ENCODE assay signal across 11 cellular contexts in the genomic region with DNA sequence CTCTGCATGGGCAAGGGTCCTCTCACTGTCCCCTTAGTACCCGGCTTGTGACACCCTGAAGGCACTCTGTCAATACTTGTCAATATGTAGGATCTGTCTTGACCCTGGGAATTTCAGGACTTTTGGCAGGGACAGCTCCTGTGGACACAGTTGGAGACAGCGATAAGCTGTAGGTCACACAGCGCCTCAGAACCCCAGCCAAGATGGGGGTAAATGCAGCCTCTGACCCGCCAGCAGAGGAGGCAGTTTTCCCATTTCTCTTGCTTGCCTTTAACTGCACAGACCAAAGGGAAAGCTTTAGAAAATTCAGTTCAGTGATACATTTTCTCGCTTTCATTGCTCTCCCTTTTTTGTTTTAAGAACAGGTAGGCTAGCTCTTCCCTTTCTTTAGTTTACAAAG. TPM values are rescaled to one million over a fixed set of nuclear protein-coding genes. Genes with fewer than 3 reads are reported as not detected.
DNase-seq lines count a peak whose midpoint lies in the region; ATAC-seq and TF ChIP-seq lines count a peak whose summit lies in the region.
"Had no signal": no experiment of that assay in that cellular context is flagged by ENCODE, and none has a peak within 500 bp of the region (broad histone marks: within the 10 kb centered on the region; RNA-seq: fewer than 3 reads in every experiment).

No MANE protein-coding gene starts in this region.

- no peaks in the 10 kb centered on the region for H3K4me1 Mint-ChIP-seq in natural killer cell
- H3K4me1 Mint-ChIP-seq: activated naive CD4-positive, alpha-beta T cell treated with anti-CD3 and anti-CD28 coated beads, Interleukin-2, amount 10 ng/mL, durations not matched to agents 7 days and 5 days; nephron had no signal

- H3K9me3 ChIP-seq in tibial nerve, result no peaks in the 10 kb centered on the region
- no peaks in the 10 kb centered on the region for H3K9me3 ChIP-seq in sigmoid colon

- TF ChIP-seq CTCF in GM12865 (IDR thresholded peaks at IDR 0.05; ENCODE audit: insufficient read depth, low read depth, low read length, missing control alignments), result peak; percentile 46
- TF ChIP-seq CTCF in tibial nerve (IDR thresholded peaks at IDR 0.05), result no peak
- no peak for TF ChIP-seq CTCF in sigmoid colon (IDR thresholded peaks at IDR 0.05)
- no peak for TF ChIP-seq CTCF in natural killer cell (IDR thresholded peaks at IDR 0.05)

- no peak overlapping the region for H3K4me3 ChIP-seq in GM12865 (ENCODE audit: low read depth, low read length)
- no peak overlapping the region for H3K4me3 ChIP-seq in tibial nerve
- H3K4me3 ChIP-seq in sigmoid colon, result no peak overlapping the region

- H3K9me3 Mint-ChIP-seq in natural killer cell, result no peaks in the 10 kb centered on the region
- H3K9me3 Mint-ChIP-seq: activated naive CD4-positive, alpha-beta T cell treated with anti-CD3 and anti-CD28 coated beads, Interleukin-2, amount 10 ng/mL, durations not matched to agents 7 days and 5 days; CD4-positive, alpha-beta T cell; nephron had no signal

- DNase-seq in A172 (ENCODE audit: low spot score), result peak; percentile 19
- peak; percentile 37 for DNase-seq in GM12865 (ENCODE audit: low read depth)
- peak; percentile 27 for DNase-seq in NCI-H460 (ENCODE audit: extremely low read depth, low read depth)
- peak; percentile 3 for DNase-seq in fibroblast of peridontal ligament (ENCODE audit: extremely low read depth)
- DNase-seq in tibial nerve (ENCODE audit: low spot score in 2 of 2), result no peak
- DNase-seq in sigmoid colon, result no peak
- DNase-seq in natural killer cell, result no peak
- DNase-seq in activated CD4-positive, alpha-beta T cell treated with anti-CD3 and anti-CD28 coated beads, Interleukin-2, amount 50 U/mL, for 4 hours, result no peak
- DNase-seq: activated naive CD4-positive, alpha-beta T cell treated with anti-CD3 and anti-CD28 coated beads, Interleukin-2, amount 10 ng/mL, durations not matched to agents 7 days and 5 days; CD4-positive, alpha-beta T cell had no signal

- no peak overlapping the region for H3K27ac ChIP-seq in tibial nerve
- no peak overlapping the region for H3K27ac ChIP-seq in sigmoid colon

- no peak overlapping the region for H3K4me3 Mint-ChIP-seq in natural killer cell
- H3K4me3 Mint-ChIP-seq: activated naive CD4-positive, alpha-beta T cell treated with anti-CD3 and anti-CD28 coated beads, Interleukin-2, amount 10 ng/mL, durations not matched to agents 7 days and 5 days; CD4-positive, alpha-beta T cell; nephron had no signal

- TF ChIP-seq POLR2A in tibial nerve (IDR thresholded peaks at IDR 0.05) (no peak), sigmoid colon (IDR thresholded peaks at IDR 0.05) (no peak)

- TF ChIP-seq EP300 in tibial nerve (IDR thresholded peaks at IDR 0.05), result no peak
- no peak for TF ChIP-seq EP300 in sigmoid colon (IDR thresholded peaks at IDR 0.05)

- H3K36me3 ChIP-seq in tibial nerve, result no peaks in the 10 kb centered on the region
- H3K36me3 ChIP-seq in sigmoid colon, result no peaks in the 10 kb centered on the region

- no peaks in the 10 kb centered on the region for H3K27me3 ChIP-seq in tibial nerve
- no peaks in the 10 kb centered on the region for H3K27me3 ChIP-seq in sigmoid colon

- no peaks in the 10 kb centered on the region for H3K36me3 Mint-ChIP-seq in natural killer cell
- H3K36me3 Mint-ChIP-seq: activated naive CD4-positive, alpha-beta T cell treated with anti-CD3 and anti-CD28 coated beads, Interleukin-2, amount 10 ng/mL, durations not matched to agents 7 days and 5 days had no signal

- peaks cover 0 to 8% of the 10 kb centered on the region in 2 donors for H3K27me3 Mint-ChIP-seq in natural killer cell (ENCODE audit: low read depth in 2 of 2)

- intact Hi-C loops in sigmoid colon (cut with DNase I), result no loop called here
- intact Hi-C loops in natural killer cell (cut with micrococcal nuclease), result no loop called here

- no peak overlapping the region for H3K27ac Mint-ChIP-seq in natural killer cell
- H3K27ac Mint-ChIP-seq: activated naive CD4-positive, alpha-beta T cell treated with anti-CD3 and anti-CD28 coated beads, Interleukin-2, amount 10 ng/mL, durations not matched to agents 7 days and 5 days; CD4-positive, alpha-beta T cell; nephron had no signal

- WGBS in tibial nerve, 2 donors, result 66 to 73% methylated on average over 5 of the region's 5 CpGs
- WGBS in sigmoid colon, 2 donors, result 57 to 71% methylated on average over 5 of the region's 5 CpGs

- peaks cover 0 to 6% (median 0%) of the 10 kb centered on the region in 4 donors for H3K4me1 ChIP-seq in tibial nerve
- peaks cover 0 to 19% (median 8%) of the 10 kb centered on the region in 4 donors for H3K4me1 ChIP-seq in sigmoid colon

- ATAC-seq in natural killer cell, result no peak

RNA-seq across cellular contexts. Expression of a gene that starts 54.8 kb away (rescaled TPM):
- total RNA-seq in A172 (2014; rRNA removed; shearing (Covaris generic)), result 0.76 and 0.86 TPM in 2 replicates
- total RNA-seq in NCI-H460 (2014; rRNA removed; shearing (Covaris generic)), result 4.3 TPM in 2 replicates
- polyA plus RNA-seq in NCI-H460 (2014; cell fraction: nucleus; rRNA removed), result 2.8 and 3.1 TPM in 2 replicates
- total RNA-seq in tibial nerve (10 to 100 TPM; 39.6 to 52.0 (median 40.4) TPM), sigmoid colon (10 to 100 TPM in 2 of 4 donors, 1 to 10 TPM in 2; 6.3 to 25.5 (median 13.9) TPM), natural killer cell (under 1 TPM; 0.24 to 0.43 (median 0.33) TPM)
- 1 to 10 TPM in 1 of 3 donors, under 1 TPM in 2; 0.46 to 3.8 (median 0.60) TPM for polyA plus RNA-seq in sigmoid colon

Comparison
In these comparisons a context has a peak if more than half of its experiments do, and no peak if none do; other contexts are left out.
1. DNase-seq: peak in A172 (single experiment), GM12865 (single experiment), NCI-H460 (single experiment) and fibroblast of peridontal ligament (single experiment); none in tibial nerve (0 of 2), sigmoid colon (single experiment), natural killer cell (single experiment) and activated CD4-positive, alpha-beta T cell treated with anti-CD3 and anti-CD28 coated beads, Interleukin-2, amount 50 U/mL, for 4 hours (0 of 2).